1 cellular context compared by ENCODE assay signal in genomic region chr12:89959188-89959587, GRCh38.
TF ChIP-seq lines count a peak whose summit lies in the region.

No MANE protein-coding gene starts in this region.

TF ChIP-seq in A549, 52 proteins besides CTCF, POLR2A, EP300 and RAD21:
- TF ChIP-seq CEBPB (IDR thresholded peaks at IDR 0.05), result peak; percentile 14 to 31; a peak in 1 of 4 replicates
- no peak for TF ChIP-seq CHD2 (IDR thresholded peaks at IDR 0.05; ENCODE audit: low read length, partially characterized antibody)
TF ChIP-seq in A549: peak in this region for 1.
